In genomic region chr1:212979340-212980122, GRCh38 we compare ENCODE assay signal across 10 cellular contexts. TPM values are rescaled to one million over a fixed set of nuclear protein-coding genes. Genes with fewer than 3 reads are reported as not detected.
DNase-seq lines count a peak whose midpoint lies in the region; ATAC-seq lines count a peak whose summit lies in the region.
"Had no signal": no experiment of that assay in that cellular context is flagged by ENCODE, and none has a peak within 500 bp of the region (broad histone marks: within the 10 kb centered on the region; RNA-seq: fewer than 3 reads in every experiment).

No MANE protein-coding gene starts in this region.

- peak; percentile 41 to 55 for ATAC-seq in activated CD4-positive, CD25-positive, alpha-beta regulatory T cell treated with anti-CD3 and anti-CD28 coated beads, Interleukin-2, amount 50 U/mL, for 24 hours
- ATAC-seq in GM21723 (IDR thresholded peaks at IDR 0.05; ENCODE audit: unreplicated experiment): peak; percentile 80
- ATAC-seq: A549 had no signal

- H3K4me3 ChIP-seq in HUES64 (ENCODE audit: low read length): no peak overlapping the region
- H3K4me3 ChIP-seq: A549 had no signal

- peaks cover 27% of the 10 kb centered on the region for H3K4me1 ChIP-seq in HUES64 (ENCODE audit: insufficient read depth, low read length)

- H3K27me3 ChIP-seq in HUES64 (ENCODE audit: insufficient read depth, low read length): no peaks in the 10 kb centered on the region

- DNase-seq in activated CD4-positive, CD25-positive, alpha-beta regulatory T cell (lab: John Stamatoyannopoulos, UW): no peak
- peak; percentile 16 for DNase-seq in stimulated activated CD4-positive, alpha-beta T cell treated with anti-CD3 and anti-CD28 coated beads, Interleukin-1b, Interleukin-23, amount 100 ng/mL, for 48 hours
- DNase-seq in GM19240 (ENCODE audit: insufficient read length, low spot score): no peak
- DNase-seq in NCI-H510A treated with DMSO at 0.1 percent for 48 hours (lab: John Stamatoyannopoulos, UW): no peak
- no peak for DNase-seq in islet precursor cell
- DNase-seq: SHP77 treated with DMSO at 0.1 percent for 48 hours had no signal

- H3K9me3 ChIP-seq in HUES64 (ENCODE audit: insufficient read depth, low read depth, low read length): no peaks in the 10 kb centered on the region
- H3K9me3 ChIP-seq: A549 had no signal

- H3K27ac ChIP-seq in HUES64 (ENCODE audit: low read depth, low read length): peak overlapping the region; percentile 34; the same call in 1 of the 2 replicates

- H3K9ac ChIP-seq in HUES64 (ENCODE audit: low read depth, low read length): peak overlapping the region; percentile 31

- peaks cover 100% of the 10 kb centered on the region for H3K36me3 ChIP-seq in HUES64 (ENCODE audit: insufficient read depth, low read length)

- 91% methylated on average over 14 of the region's 14 CpGs for WGBS in HUES64

RNA-seq across cellular contexts. Expression of gene VASH2, which starts 29.2 kb away (rescaled TPM):
- polyA plus RNA-seq in HUES64 (2013, experiment 1 of 2): 79.9 TPM
- polyA plus RNA-seq in HUES64 (2013, experiment 2 of 2): 70.5 TPM

RNA-seq across cellular contexts. Expression of gene ANGEL2, which starts 36.1 kb away (rescaled TPM):
- 28.3 TPM for polyA plus RNA-seq in HUES64 (2013, experiment 1 of 2)
- polyA plus RNA-seq in HUES64 (2013, experiment 2 of 2): 21.7 TPM
